ENCODE assay signal across 21 cellular contexts in genomic region chr4:64727960-64728359, GRCh38.
"Had no signal": no experiment of that assay in that cellular context is flagged by ENCODE, and none has a peak within 500 bp of the region (broad histone marks: within the 10 kb centered on the region; RNA-seq: fewer than 3 reads in every experiment).

No MANE protein-coding gene starts in this region.

- DNase-seq: activated CD4-positive, alpha-beta T cell treated with anti-CD3 and anti-CD28 coated beads for 4 hours; activated CD4-positive, alpha-beta T cell treated with anti-CD3 and anti-CD28 coated beads, Interleukin-2, amount 50 U/mL, for 48 hours; activated CD8-positive, alpha-beta memory T cell treated with anti-CD3 and anti-CD28 coated beads, Interleukin-2, amount 50 U/mL, for 4 hours; activated gamma-delta T cell treated with Interleukin-2 at 50 U/mL for 16 hours; activated naive CD8-positive, alpha-beta T cell treated with anti-CD3 and anti-CD28 coated beads, Interleukin-2, amount 50 U/mL, for 24 hours; activated T-cell treated with anti-CD3 and anti-CD28 coated beads, Interleukin-2, amount 50 U/mL, for 1 hour; central memory CD4-positive, alpha-beta T cell; effector CD4-positive, alpha-beta T cell; esophagus squamous epithelium; foreskin melanocyte; midbrain; naive thymus-derived CD8-positive, alpha-beta T cell; posterior cingulate gyrus; right lobe of liver; stimulated activated CD4-positive, alpha-beta T cell treated with anti-CD3 and anti-CD28 coated beads, Interleukin-4, amount 100 ng/mL, for 1 hour; stimulated activated naive CD8-positive, alpha-beta T cell treated with anti-CD3 and anti-CD28 coated beads, Interleukin-15, Interleukin-2, amounts not matched to agents 100 U/mL and 50 U/mL, for 24 hours; T-cell; testis; transverse colon had no signal

- H3K4me3 ChIP-seq: breast epithelium, esophagus squamous epithelium, right lobe of liver, testis, transverse colon had no signal

- H3K27ac ChIP-seq: breast epithelium, epithelial cell of prostate, esophagus squamous epithelium, right lobe of liver, testis, transverse colon had no signal

- H3K4me1 ChIP-seq: breast epithelium, esophagus squamous epithelium, right lobe of liver, testis, transverse colon had no signal

- ATAC-seq: activated naive CD8-positive, alpha-beta T cell treated with anti-CD3 and anti-CD28 coated beads, Interleukin-2, amount 50 U/mL, for 24 hours; naive thymus-derived CD8-positive, alpha-beta T cell; right lobe of liver; stimulated activated naive CD8-positive, alpha-beta T cell treated with anti-CD3 and anti-CD28 coated beads, Interleukin-15, Interleukin-2, amounts not matched to agents 100 U/mL and 50 U/mL, for 24 hours; T-cell had no signal

- H3K36me3 ChIP-seq: breast epithelium, esophagus squamous epithelium, right lobe of liver, transverse colon had no signal

- H3K9me3 ChIP-seq: esophagus squamous epithelium, right lobe of liver, testis, transverse colon had no signal

- H3K27me3 ChIP-seq: breast epithelium, esophagus squamous epithelium, right lobe of liver, testis, transverse colon had no signal
